17 cellular contexts compared by ENCODE assay signal in the genomic region with DNA sequence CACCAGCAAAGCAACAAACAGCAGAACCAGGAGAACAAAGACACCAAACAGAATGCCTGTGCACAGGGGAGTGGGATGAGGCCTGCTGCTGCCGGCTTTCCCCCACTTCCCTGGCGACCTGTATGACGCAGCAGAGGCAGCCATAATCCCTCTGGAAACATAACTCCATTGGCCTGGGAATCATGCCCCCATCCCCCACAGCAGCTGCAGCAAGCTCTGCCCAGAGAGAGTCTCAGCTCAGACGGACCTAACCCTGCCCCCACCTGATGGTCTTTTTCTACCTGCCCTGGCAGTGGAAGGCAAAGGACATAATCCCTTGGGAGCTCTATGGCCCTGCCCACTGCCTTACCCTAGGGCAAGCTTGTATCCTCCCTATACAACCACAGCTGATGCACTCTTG.
"Had no signal": no experiment of that assay in that cellular context is flagged by ENCODE, and none has a peak within 500 bp of the region (broad histone marks: within the 10 kb centered on the region; RNA-seq: fewer than 3 reads in every experiment).

No MANE protein-coding gene starts in this region.

- H3K27ac ChIP-seq: body of pancreas, neutrophil, parathyroid adenoma, thoracic aorta, upper lobe of right lung had no signal

- H3K9me3 ChIP-seq: body of pancreas, mucosa of descending colon, neutrophil, thoracic aorta, upper lobe of right lung had no signal

- H3K36me3 ChIP-seq: neutrophil, thoracic aorta, upper lobe of right lung had no signal

- H2AFZ ChIP-seq: parathyroid adenoma had no signal

- ATAC-seq: activated CD8-positive, alpha-beta T cell treated with anti-CD3 and anti-CD28 coated beads for 36 hours; activated T-helper 17 cell treated with anti-CD3 and anti-CD28 coated beads, Interleukin-2, amount 50 U/mL, for 72 hours; body of pancreas; mucosa of descending colon; naive thymus-derived CD4-positive, alpha-beta T cell; stimulated activated naive B cell treated with anti-CD40 and anti-IgM and Interleukin-4, amounts not matched to agents 10 μg/mL and 1 μg/mL and 100 μg/mL, for 72 hours; upper lobe of right lung had no signal

- H3K9ac ChIP-seq: parathyroid adenoma had no signal

- H3K4me3 ChIP-seq: body of pancreas, mucosa of descending colon, thoracic aorta, upper lobe of right lung had no signal

- H3K27me3 ChIP-seq: body of pancreas, neutrophil, upper lobe of right lung had no signal

- H3K79me2 ChIP-seq: parathyroid adenoma had no signal

- H3K4me1 ChIP-seq: body of pancreas, parathyroid adenoma, upper lobe of right lung had no signal

- DNase-seq: activated CD4-positive, alpha-beta T cell treated with anti-CD3 and anti-CD28 coated beads, Interleukin-2, amount 10 ng/mL, durations not matched to agents 24 days and 14 days; activated CD8-positive, alpha-beta T cell treated with anti-CD3 and anti-CD28 coated beads for 36 hours; activated naive CD4-positive, alpha-beta T cell; activated naive CD8-positive, alpha-beta T cell treated with anti-CD3 and anti-CD28 coated beads, Interleukin-2, amount 10 ng/mL, durations not matched to agents 7 days and 5 days; activated T-cell treated with anti-CD3 and anti-CD28 coated beads, Interleukin-2, amount 50 U/mL, for 1 hour; amygdala; body of pancreas; dermis blood vessel endothelial cell; effector memory CD4-positive, alpha-beta T cell; mucosa of descending colon; naive thymus-derived CD4-positive, alpha-beta T cell; stimulated activated naive B cell treated with anti-CD40 and anti-IgM and Interleukin-4, amounts not matched to agents 10 μg/mL and 1 μg/mL and 100 μg/mL, for 72 hours; upper lobe of right lung had no signal
